ENCODE assay signal across 9 cellular contexts in the genomic region with DNA sequence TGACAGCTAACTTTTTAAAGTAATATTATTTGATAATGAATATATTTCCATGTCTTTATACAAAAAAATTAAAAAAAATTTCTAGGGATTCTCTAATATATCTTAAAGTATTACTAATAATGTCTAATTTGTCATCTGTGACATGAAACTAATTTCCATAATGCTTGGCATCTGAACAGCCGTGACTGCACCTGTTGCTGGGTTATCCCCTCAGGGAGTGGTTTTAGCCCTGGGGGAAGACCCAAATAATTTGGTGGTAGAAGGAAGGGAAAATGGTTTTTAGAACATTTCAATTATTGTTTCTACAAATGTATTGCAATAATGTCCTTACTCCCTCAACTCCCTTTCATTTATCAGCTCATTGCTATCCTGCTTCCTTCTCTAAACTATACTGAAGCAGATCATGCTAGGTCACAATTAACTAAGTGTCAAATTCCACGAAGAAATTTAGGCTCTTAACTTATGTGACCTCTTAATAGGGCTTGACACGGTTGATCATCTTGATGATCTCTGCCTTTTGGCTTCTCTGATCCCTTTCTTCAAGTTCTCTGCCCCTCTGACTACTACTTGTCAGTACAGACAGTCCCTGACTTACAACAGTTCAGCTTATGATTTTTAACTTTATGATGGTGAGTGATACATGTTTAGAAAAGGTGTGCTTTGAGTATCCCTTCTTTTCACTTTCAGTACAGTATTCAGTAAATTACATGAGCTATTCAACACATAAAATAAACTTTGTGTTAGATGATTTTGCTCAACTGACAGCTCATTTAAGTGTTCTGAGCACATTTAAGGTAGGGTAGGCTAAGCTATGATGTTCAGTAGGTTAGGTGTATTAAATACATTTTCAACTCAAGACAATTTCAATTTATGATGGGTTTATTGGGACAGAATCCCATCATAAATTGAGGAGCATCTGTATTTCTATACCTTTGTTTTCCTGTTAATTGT. TPM values are rescaled to one million over a fixed set of nuclear protein-coding genes. Genes with fewer than 3 reads are reported as not detected.
A peak's percentile ranks its signal among the peaks of the same experiment; 100 is the strongest.
DNase-seq lines count a peak whose midpoint lies in the region; ATAC-seq and TF ChIP-seq lines count a peak whose summit lies in the region.
"Had no signal": no experiment of that assay in that cellular context is flagged by ENCODE, and none has a peak within 500 bp of the region (broad histone marks: within the 10 kb centered on the region; RNA-seq: fewer than 3 reads in every experiment).

No MANE protein-coding gene starts in this region.

- peaks cover 44% of the 10 kb centered on the region for H3K4me1 Mint-ChIP-seq in memory B cell

- H3K4me3 ChIP-seq in right atrium auricular region (no peak overlapping the region), heart right ventricle (no peak overlapping the region)

- 60 to 66% methylated on average over 3 of the region's 3 CpGs for WGBS in heart right ventricle, 2 donors

- no peaks in the 10 kb centered on the region for H3K9me3 Mint-ChIP-seq in memory B cell
- H3K9me3 Mint-ChIP-seq: brain had no signal

- H3K27ac Mint-ChIP-seq in memory B cell = peak overlapping the region; percentile 97
- H3K27ac Mint-ChIP-seq: brain had no signal

- no peaks in the 10 kb centered on the region for H3K27me3 Mint-ChIP-seq in memory B cell
- H3K27me3 Mint-ChIP-seq: brain had no signal

- ATAC-seq in GM21515 (IDR thresholded peaks at IDR 0.05; ENCODE audit: unreplicated experiment) (peak; percentile 75), HG03280 (IDR thresholded peaks at IDR 0.05; ENCODE audit: unreplicated experiment) (peak; percentile 88), memory B cell (ENCODE audit: low read depth) (peak; percentile 97), heart right ventricle (no peak)

- intact Hi-C loops in heart right ventricle (cut with DNase I) = no loop called here

- DNase-seq in NCI-H1417 (lab: John Stamatoyannopoulos, UW) (peak in 2 of 3 experiments; percentile 8 to 56), NCI-H1417 treated with DMSO at 0.1 percent for 48 hours (lab: John Stamatoyannopoulos, UW) (no peak), memory B cell (ENCODE audit: low spot score in 2 of 2) (peak; percentile 28 to 55), right atrium auricular region (ENCODE audit: low spot score) (no peak), H4 (ENCODE audit: low spot score) (no peak), heart right ventricle (no peak)

- H3K4me1 ChIP-seq in right atrium auricular region (no peaks in the 10 kb centered on the region), heart right ventricle (peaks cover 0 to 5% (median 0%) of the 10 kb centered on the region in 9 donors)

- H3K27me3 ChIP-seq in right atrium auricular region (no peaks in the 10 kb centered on the region), heart right ventricle (no peaks in the 10 kb centered on the region)

- peak overlapping the region; percentile 67 for H3K4me3 Mint-ChIP-seq in memory B cell
- H3K4me3 Mint-ChIP-seq: brain had no signal

- TF ChIP-seq CTCF in right atrium auricular region (IDR thresholded peaks at IDR 0.05) = no peak
- no peak for TF ChIP-seq CTCF in heart right ventricle (IDR thresholded peaks at IDR 0.05)

- H3K9me3 ChIP-seq in right atrium auricular region (no peaks in the 10 kb centered on the region), heart right ventricle (no peaks in the 10 kb centered on the region)

- H3K36me3 Mint-ChIP-seq in memory B cell = peaks cover 5% of the 10 kb centered on the region
- H3K36me3 Mint-ChIP-seq: brain had no signal

- no peak overlapping the region for H3K27ac ChIP-seq in right atrium auricular region
- no peak overlapping the region for H3K27ac ChIP-seq in heart right ventricle

- no peaks in the 10 kb centered on the region for H3K36me3 ChIP-seq in right atrium auricular region
- H3K36me3 ChIP-seq in heart right ventricle = no peaks in the 10 kb centered on the region

RNA-seq across cellular contexts. Expression of a gene that starts 26.4 kb away (rescaled TPM):
- total RNA-seq in right atrium auricular region (10 to 100 TPM; 13.4 to 26.0 TPM), heart right ventricle (10 to 100 TPM; 30.6 to 44.3 (median 36.0) TPM)
- 37.2 and 49.6 TPM in 2 replicates for total RNA-seq in H4 (2014; rRNA removed; shearing (Covaris generic))
- 10 to 100 TPM; 26.3 to 29.0 TPM for polyA plus RNA-seq in heart right ventricle

Comparison
In these comparisons a context has a peak if more than half of its experiments do, and no peak if none do; other contexts are left out.
1. DNase-seq: peak in NCI-H1417 (2 of 3) and memory B cell (2 of 2); none in NCI-H1417 treated with DMSO at 0.1 percent for 48 hours (single experiment), right atrium auricular region (single experiment), H4 (single experiment) and heart right ventricle (0 of 2).
2. ATAC-seq: peak in GM21515 (single experiment), HG03280 (single experiment) and memory B cell (single experiment); none in heart right ventricle (0 of 8).